1 cellular context compared by ENCODE assay signal in the genomic region with DNA sequence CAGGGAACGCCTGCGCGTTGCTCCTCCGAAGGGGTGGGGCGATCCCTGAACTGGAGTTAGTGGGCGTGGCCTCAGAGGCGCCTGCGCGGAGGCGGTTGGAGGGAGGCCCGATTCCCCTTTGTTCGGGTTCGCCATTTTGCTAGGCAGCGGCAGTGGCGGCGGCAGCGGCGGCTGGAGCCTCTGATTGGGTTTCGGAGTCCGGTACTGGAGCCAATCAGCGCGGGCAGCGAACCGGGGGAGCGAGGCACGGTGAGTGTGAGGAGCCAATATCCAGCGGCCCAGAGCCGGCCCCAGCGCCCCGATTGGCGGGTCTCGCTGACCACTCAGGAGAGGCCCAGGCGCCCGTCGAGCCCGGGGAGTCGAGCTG.
A peak's percentile ranks its signal among the peaks of the same experiment; 100 is the strongest.
TF ChIP-seq lines count a peak whose summit lies in the region.

TSS of gene NFYA (plus strand) at position 139 of the 367 bp plus-strand sequence. CDS start 6,116 bp downstream, outside the sequence.

TF ChIP-seq in K562, 482 proteins besides CTCF, POLR2A, EP300 and RAD21 (continued from another document and continues in another):
- no peak for TF ChIP-seq NR0B1 (IDR thresholded peaks at IDR 0.05; ENCODE audit: partially characterized antibody)
- TF ChIP-seq NR3C1 (CRISPR knock-in tag; IDR thresholded peaks at IDR 0.05): no peak
- TF ChIP-seq SMARCC2 (IDR thresholded peaks at IDR 0.05; ENCODE audit: low read depth): no peak
- TF ChIP-seq ELF4 (CRISPR knock-in tag; IDR thresholded peaks at IDR 0.05): no peak
- peak; percentile 90 for TF ChIP-seq FOS (IDR thresholded peaks at IDR 0.05; ENCODE audit: extremely low read depth, insufficient read length)
- TF ChIP-seq, protein P1, sequence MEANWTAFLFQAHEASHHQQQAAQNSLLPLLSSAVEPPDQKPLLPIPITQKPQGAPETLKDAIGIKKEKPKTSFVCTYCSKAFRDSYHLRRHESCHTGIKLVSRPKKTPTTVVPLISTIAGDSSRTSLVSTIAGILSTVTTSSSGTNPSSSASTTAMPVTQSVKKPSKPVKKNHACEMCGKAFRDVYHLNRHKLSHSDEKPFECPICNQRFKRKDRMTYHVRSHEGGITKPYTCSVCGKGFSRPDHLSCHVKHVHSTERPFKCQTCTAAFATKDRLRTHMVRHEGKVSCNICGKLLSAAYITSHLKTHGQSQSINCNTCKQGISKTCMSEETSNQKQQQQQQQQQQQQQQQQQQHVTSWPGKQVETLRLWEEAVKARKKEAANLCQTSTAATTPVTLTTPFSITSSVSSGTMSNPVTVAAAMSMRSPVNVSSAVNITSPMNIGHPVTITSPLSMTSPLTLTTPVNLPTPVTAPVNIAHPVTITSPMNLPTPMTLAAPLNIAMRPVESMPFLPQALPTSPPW (CRISPR knock-in tag; IDR thresholded peaks at IDR 0.05): no peak
- peak; percentile 75; the same call in 1 of the 2 replicates for TF ChIP-seq PHF21A (IDR thresholded peaks at IDR 0.05; ENCODE audit: borderline replicate concordance, low read depth)
- TF ChIP-seq SPI1 (IDR thresholded peaks at IDR 0.05; ENCODE audit: borderline replicate concordance, low read depth, low read length): no peak
- TF ChIP-seq PHF8 (IDR thresholded peaks at IDR 0.05; ENCODE audit: borderline replicate concordance, low read length): no peak
- TF ChIP-seq BCOR (IDR thresholded peaks at IDR 0.05): no peak
- no peak for TF ChIP-seq SMARCA5 (IDR thresholded peaks at IDR 0.05)
- TF ChIP-seq, protein P2, sequence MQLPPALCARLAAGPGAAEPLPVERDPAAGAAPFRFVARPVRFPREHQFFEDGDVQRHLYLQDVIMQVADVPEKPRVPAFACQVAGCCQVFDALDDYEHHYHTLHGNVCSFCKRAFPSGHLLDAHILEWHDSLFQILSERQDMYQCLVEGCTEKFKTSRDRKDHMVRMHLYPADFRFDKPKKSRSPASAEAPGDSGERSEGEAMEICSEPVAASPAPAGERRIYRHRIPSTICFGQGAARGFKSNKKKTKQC (CRISPR knock-in tag; IDR thresholded peaks at IDR 0.05): no peak
- no peak for TF ChIP-seq FOXA1 (IDR thresholded peaks at IDR 0.05; ENCODE audit: borderline replicate concordance)
- TF ChIP-seq CREB5 (CRISPR knock-in tag; IDR thresholded peaks at IDR 0.05): no peak
- no peak for TF ChIP-seq ZNF507 (tag; conservative IDR thresholded peaks at IDR 0.05)
- TF ChIP-seq NFIX (CRISPR knock-in tag; IDR thresholded peaks at IDR 0.05; ENCODE audit: low read depth): no peak
- no peak for TF ChIP-seq RFX7 (CRISPR knock-in tag; IDR thresholded peaks at IDR 0.05)
- no peak for TF ChIP-seq ARID2 (IDR thresholded peaks at IDR 0.05)
- TF ChIP-seq CHD1 (IDR thresholded peaks at IDR 0.05; ENCODE audit: low read length): no peak
- TF ChIP-seq ZNF124 (CRISPR knock-in tag; IDR thresholded peaks at IDR 0.05): no peak
- no peak for TF ChIP-seq NONO (IDR thresholded peaks at IDR 0.05; ENCODE audit: low read depth in 2 of 2, low read length in 1 of 2)
- TF ChIP-seq TRIM24 (IDR thresholded peaks at IDR 0.05): no peak
- no peak for TF ChIP-seq TOE1 (IDR thresholded peaks at IDR 0.05; ENCODE audit: borderline replicate concordance)
- TF ChIP-seq TOE1 (CRISPR knock-in tag; IDR thresholded peaks at IDR 0.05; ENCODE audit: borderline replicate concordance, low read depth): no peak
- TF ChIP-seq ZNF232 (CRISPR knock-in tag; IDR thresholded peaks at IDR 0.05): no peak
- no peak for TF ChIP-seq ZNF512 (tag; IDR thresholded peaks at IDR 0.05)
- TF ChIP-seq KLF13 (tag; IDR thresholded peaks at IDR 0.05; ENCODE audit: borderline replicate concordance, low read depth): no peak
- TF ChIP-seq POLR3A (IDR thresholded peaks at IDR 0.05; ENCODE audit: borderline replicate concordance, extremely low read depth, insufficient read depth, insufficient read length): no peak
- TF ChIP-seq HNRNPK (IDR thresholded peaks at IDR 0.05; ENCODE audit: low read depth, low read length, poor library complexity, severe bottlenecking): no peak
- TF ChIP-seq ARID3B (CRISPR knock-in tag; IDR thresholded peaks at IDR 0.05; ENCODE audit: borderline replicate concordance): no peak
- TF ChIP-seq NEUROD1 (IDR thresholded peaks at IDR 0.05; ENCODE audit: borderline replicate concordance, low read depth, low read length, partially characterized antibody): peak; percentile 86
- TF ChIP-seq MAFK (IDR thresholded peaks at IDR 0.05; ENCODE audit: low read length): no peak
- no peak for TF ChIP-seq ILF3 (IDR thresholded peaks at IDR 0.05; ENCODE audit: borderline replicate concordance)
- TF ChIP-seq RBM25 (IDR thresholded peaks at IDR 0.05; ENCODE audit: low read depth, low read length, severe bottlenecking): peak; percentile 99
- no peak for TF ChIP-seq GATAD2A (IDR thresholded peaks at IDR 0.05)
- peak; percentile 19 for TF ChIP-seq SMAD1 (IDR thresholded peaks at IDR 0.05; ENCODE audit: low read depth, low read length, partially characterized antibody)
- no peak for TF ChIP-seq PTRF (tag; IDR thresholded peaks at IDR 0.05)
- no peak for TF ChIP-seq ZNF311 (CRISPR knock-in tag; IDR thresholded peaks at IDR 0.05)
- no peak for TF ChIP-seq GTF2F1 (IDR thresholded peaks at IDR 0.05; ENCODE audit: low read depth, low read length)
- no peak for TF ChIP-seq RB1 (IDR thresholded peaks at IDR 0.05; ENCODE audit: low read depth)
- 0 out of 2 replicates have a peak, but pooled peaks have one; percentile 2 for TF ChIP-seq FOXJ2 (tag; IDR thresholded peaks at IDR 0.05)
- TF ChIP-seq POLR2AphosphoS5 (IDR thresholded peaks at IDR 0.05; ENCODE audit: control insufficient read depth, insufficient read depth, low read depth, low read length): no peak
- no peak for TF ChIP-seq ZNF316 (IDR thresholded peaks at IDR 0.05)
- TF ChIP-seq ZNF77 (CRISPR knock-in tag; IDR thresholded peaks at IDR 0.05): no peak
- TF ChIP-seq ZNF561 (CRISPR knock-in tag; conservative IDR thresholded peaks at IDR 0.05): no peak
- no peak for TF ChIP-seq PRDM10 (IDR thresholded peaks at IDR 0.05; ENCODE audit: partially characterized antibody)
- no peak for TF ChIP-seq EZH2 (IDR thresholded peaks at IDR 0.05; ENCODE audit: borderline replicate concordance, low read depth, low read length)
- TF ChIP-seq ZNF197 (CRISPR knock-in tag; IDR thresholded peaks at IDR 0.05; ENCODE audit: low read depth): no peak
- TF ChIP-seq MYC (IDR thresholded peaks at IDR 0.05; ENCODE audit: low read depth, low read length): peak; percentile 5; the same call in 1 of the 2 replicates
- no peak for TF ChIP-seq MYC (CRISPR knock-in tag; IDR thresholded peaks at IDR 0.05; ENCODE audit: borderline replicate concordance, low read depth)
- TF ChIP-seq GATA2 (CRISPR knock-in tag; IDR thresholded peaks at IDR 0.05): no peak
- no peak for TF ChIP-seq ZNF280B (CRISPR knock-in tag; IDR thresholded peaks at IDR 0.05)
- TF ChIP-seq KLF6 (CRISPR knock-in tag; IDR thresholded peaks at IDR 0.05; ENCODE audit: borderline replicate concordance): no peak
- TF ChIP-seq, protein P3, sequence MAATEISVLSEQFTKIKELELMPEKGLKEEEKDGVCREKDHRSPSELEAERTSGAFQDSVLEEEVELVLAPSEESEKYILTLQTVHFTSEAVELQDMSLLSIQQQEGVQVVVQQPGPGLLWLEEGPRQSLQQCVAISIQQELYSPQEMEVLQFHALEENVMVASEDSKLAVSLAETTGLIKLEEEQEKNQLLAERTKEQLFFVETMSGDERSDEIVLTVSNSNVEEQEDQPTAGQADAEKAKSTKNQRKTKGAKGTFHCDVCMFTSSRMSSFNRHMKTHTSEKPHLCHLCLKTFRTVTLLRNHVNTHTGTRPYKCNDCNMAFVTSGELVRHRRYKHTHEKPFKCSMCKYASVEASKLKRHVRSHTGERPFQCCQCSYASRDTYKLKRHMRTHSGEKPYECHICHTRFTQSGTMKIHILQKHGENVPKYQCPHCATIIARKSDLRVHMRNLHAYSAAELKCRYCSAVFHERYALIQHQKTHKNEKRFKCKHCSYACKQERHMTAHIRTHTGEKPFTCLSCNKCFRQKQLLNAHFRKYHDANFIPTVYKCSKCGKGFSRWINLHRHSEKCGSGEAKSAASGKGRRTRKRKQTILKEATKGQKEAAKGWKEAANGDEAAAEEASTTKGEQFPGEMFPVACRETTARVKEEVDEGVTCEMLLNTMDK (IDR thresholded peaks at IDR 0.05; ENCODE audit: borderline replicate concordance, insufficient read depth, low read depth, low read length, poor library complexity, severe bottlenecking): no peak
- no peak for TF ChIP-seq ZBTB8A (IDR thresholded peaks at IDR 0.05; ENCODE audit: partially characterized antibody)
- no peak for TF ChIP-seq CBFA2T2 (conservative IDR thresholded peaks at IDR 0.05)
- peak; percentile 52 for TF ChIP-seq C11orf30 (IDR thresholded peaks at IDR 0.05; ENCODE audit: low read depth)
- TF ChIP-seq ZSCAN32 (CRISPR knock-in tag; IDR thresholded peaks at IDR 0.05): no peak
